ENCODE assay signal across 21 cellular contexts in the genomic region with DNA sequence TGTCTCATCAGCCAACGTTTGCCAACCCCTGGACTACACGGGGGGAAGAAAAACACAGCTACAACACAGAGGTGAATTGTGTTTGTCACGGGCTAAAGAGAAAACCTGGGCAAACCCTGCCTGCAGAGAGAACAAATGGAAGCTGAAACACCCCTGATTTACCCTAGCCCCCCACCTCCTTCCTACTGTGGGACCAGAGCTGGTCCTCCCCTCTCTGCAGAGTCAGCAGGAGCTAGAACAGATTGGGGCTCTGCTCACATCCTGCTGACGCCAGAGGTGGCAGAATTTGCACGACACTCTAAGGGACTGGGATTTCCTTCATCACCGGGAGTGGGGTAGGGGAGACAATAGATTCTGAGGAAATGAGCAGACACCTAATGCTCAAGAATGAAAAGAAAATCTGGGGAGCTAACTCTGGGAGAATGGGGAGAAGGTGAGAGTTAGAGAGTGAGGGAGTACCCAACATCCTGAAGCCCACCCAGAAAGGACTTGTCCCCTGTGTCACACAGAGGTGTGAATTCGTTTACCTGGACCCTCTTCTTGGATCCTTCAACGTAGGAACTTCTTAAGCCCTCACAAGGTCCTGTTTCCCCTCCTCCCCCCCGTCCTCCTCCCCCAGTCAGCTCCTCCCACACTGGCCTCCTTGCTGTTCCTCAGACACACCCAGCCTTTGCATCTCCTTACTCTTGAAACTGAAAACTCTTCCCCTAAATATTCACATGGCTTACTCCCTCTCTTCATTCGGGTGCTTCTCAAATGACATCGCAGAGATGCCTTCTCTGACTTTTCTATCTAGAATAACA.
"Had no signal": no experiment of that assay in that cellular context is flagged by ENCODE, and none has a peak within 500 bp of the region (broad histone marks: within the 10 kb centered on the region; RNA-seq: fewer than 3 reads in every experiment).

No MANE protein-coding gene starts in this region.

- H3K9me3 Mint-ChIP-seq: natural killer cell treated with Interleukin-12 subunit alpha and Interleukin-12 subunit beta and Interleukin-15 and Interleukin-18, amount 100 ng/mL, for 72 hours; stimulated activated naive B cell treated with anti-CD40 and anti-IgM and Interleukin-4, amounts not matched to agents 10 μg/mL and 1 μg/mL and 100 μg/mL, for 72 hours; stimulated activated naive CD8-positive, alpha-beta T cell treated with anti-CD3 and anti-CD28 coated beads, Interleukin-15, amount 100 ng/mL, for 72 hours had no signal

- ATAC-seq: foreskin keratinocyte; heart left ventricle; left lobe of liver; natural killer cell treated with Interleukin-12 subunit alpha and Interleukin-12 subunit beta and Interleukin-15 and Interleukin-18, amount 100 ng/mL, for 72 hours; psoas muscle; stimulated activated naive B cell treated with anti-CD40 and anti-IgM and Interleukin-4, amounts not matched to agents 10 μg/mL and 1 μg/mL and 100 μg/mL, for 72 hours; stimulated activated naive CD8-positive, alpha-beta T cell treated with anti-CD3 and anti-CD28 coated beads, Interleukin-15, amount 100 ng/mL, for 72 hours; upper lobe of right lung had no signal

- H3K36me3 ChIP-seq: heart left ventricle, sigmoid colon, tibial nerve, upper lobe of right lung had no signal

- H3K4me1 ChIP-seq: foreskin keratinocyte, psoas muscle, testis, tibial nerve had no signal

- H3K36me3 Mint-ChIP-seq: natural killer cell treated with Interleukin-12 subunit alpha and Interleukin-12 subunit beta and Interleukin-15 and Interleukin-18, amount 100 ng/mL, for 72 hours; stimulated activated naive B cell treated with anti-CD40 and anti-IgM and Interleukin-4, amounts not matched to agents 10 μg/mL and 1 μg/mL and 100 μg/mL, for 72 hours had no signal

- H3K9me3 ChIP-seq: heart left ventricle, psoas muscle, sigmoid colon, testis, tibial nerve, upper lobe of right lung had no signal

- H3K27me3 ChIP-seq: foreskin keratinocyte, heart left ventricle, sigmoid colon, testis, tibial nerve, upper lobe of right lung had no signal

- H3K27ac ChIP-seq: foreskin keratinocyte, heart left ventricle, psoas muscle, sigmoid colon, skin epidermis, testis, tibial nerve, upper lobe of right lung had no signal

- H3K4me1 Mint-ChIP-seq: stimulated activated naive B cell treated with anti-CD40 and anti-IgM and Interleukin-4, amounts not matched to agents 10 μg/mL and 1 μg/mL and 100 μg/mL, for 72 hours; stimulated activated naive CD8-positive, alpha-beta T cell treated with anti-CD3 and anti-CD28 coated beads, Interleukin-15, amount 100 ng/mL, for 72 hours had no signal

- DNase-seq: effector memory CD4-positive, alpha-beta T cell; erythroblast; heart left ventricle; hypothalamus; kidney glomerular epithelial cell; midbrain; occipital lobe; psoas muscle; retina; sigmoid colon; stimulated activated CD4-positive, alpha-beta T cell treated with anti-CD3 and anti-CD28 coated beads, Interleukin-2, amount 100 ng/mL, for 24 hours; stimulated activated CD4-positive, alpha-beta T cell treated with anti-CD3 and anti-CD28 coated beads, Interleukin-4, amount 100 ng/mL, for 4 hours; stimulated activated naive B cell treated with anti-CD40 and anti-IgM and Interleukin-4, amounts not matched to agents 10 μg/mL and 1 μg/mL and 100 μg/mL, for 72 hours; stimulated activated naive CD8-positive, alpha-beta T cell treated with anti-CD3 and anti-CD28 coated beads, Interleukin-15, amount 100 ng/mL, for 72 hours; testis; upper lobe of right lung had no signal

- H3K4me3 Mint-ChIP-seq: natural killer cell treated with Interleukin-12 subunit alpha and Interleukin-12 subunit beta and Interleukin-15 and Interleukin-18, amount 100 ng/mL, for 72 hours; stimulated activated naive B cell treated with anti-CD40 and anti-IgM and Interleukin-4, amounts not matched to agents 10 μg/mL and 1 μg/mL and 100 μg/mL, for 72 hours; stimulated activated naive CD8-positive, alpha-beta T cell treated with anti-CD3 and anti-CD28 coated beads, Interleukin-15, amount 100 ng/mL, for 72 hours had no signal

- H3K27ac Mint-ChIP-seq: natural killer cell treated with Interleukin-12 subunit alpha and Interleukin-12 subunit beta and Interleukin-15 and Interleukin-18, amount 100 ng/mL, for 72 hours; stimulated activated naive B cell treated with anti-CD40 and anti-IgM and Interleukin-4, amounts not matched to agents 10 μg/mL and 1 μg/mL and 100 μg/mL, for 72 hours had no signal

- H3K4me3 ChIP-seq: heart left ventricle, psoas muscle, sigmoid colon, skin epidermis, testis, tibial nerve, upper lobe of right lung had no signal
